Comparison of ENCODE assay signal across 13 cellular contexts in the genomic region with DNA sequence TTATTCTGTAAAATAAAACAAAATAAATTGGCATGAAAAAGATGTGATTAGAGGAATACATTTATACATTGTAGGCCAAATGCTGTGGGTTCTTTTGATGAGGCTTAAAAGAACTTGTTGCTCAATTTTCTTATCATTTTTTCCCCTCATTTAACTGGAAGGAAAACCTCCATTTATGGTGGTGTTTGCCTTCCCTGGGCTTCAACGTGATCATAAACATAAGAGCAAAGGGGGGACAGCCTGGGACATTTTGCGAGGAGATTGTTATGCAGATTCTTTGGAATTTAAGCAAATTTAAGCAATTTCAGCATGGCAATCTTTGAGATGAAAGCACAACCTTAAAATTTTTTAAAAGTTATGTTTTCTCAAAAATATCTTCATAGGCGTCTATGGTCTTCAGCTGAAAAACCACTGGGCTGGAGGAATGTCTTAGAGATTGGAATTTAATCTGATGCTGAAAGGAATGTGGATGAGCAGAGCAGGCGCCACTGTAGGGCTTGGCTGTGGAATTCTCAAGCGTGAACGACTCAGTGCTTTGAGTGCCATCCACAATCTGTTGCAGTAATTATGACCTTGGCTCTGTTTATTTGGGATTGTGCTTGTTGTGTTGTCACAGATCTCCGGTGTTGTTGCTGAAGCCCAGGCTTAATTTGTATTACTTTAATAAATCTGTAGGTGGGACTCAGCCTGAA.
DNase-seq lines count a peak whose midpoint lies in the region; ATAC-seq and TF ChIP-seq lines count a peak whose summit lies in the region.
"Had no signal": no experiment of that assay in that cellular context is flagged by ENCODE, and none has a peak within 500 bp of the region (broad histone marks: within the 10 kb centered on the region; RNA-seq: fewer than 3 reads in every experiment).

No MANE protein-coding gene starts in this region.

- no peak for ATAC-seq in HG02852 (IDR thresholded peaks at IDR 0.05; ENCODE audit: unreplicated experiment)
- ATAC-seq in T-helper 17 cell, result no peak

- H3K27me3 ChIP-seq in HUES48 (ENCODE audit: control insufficient read depth, insufficient read depth, low read length) (no peaks in the 10 kb centered on the region), esophagus squamous epithelium (no peaks in the 10 kb centered on the region)

- H3K27me3 Mint-ChIP-seq in mesothelial cell of epicardium (ENCODE audit: low read depth), result no peaks in the 10 kb centered on the region
- H3K27me3 Mint-ChIP-seq in T-helper 17 cell, result peaks cover 43% of the 10 kb centered on the region
- H3K27me3 Mint-ChIP-seq: CD4-positive, alpha-beta T cell had no signal

- no peak overlapping the region for H3K4me3 ChIP-seq in HUES48 (ENCODE audit: low read depth, low read length)
- no peak overlapping the region for H3K4me3 ChIP-seq in cardiac fibroblast (replicated peaks in 1 of 2; ENCODE audit: low read depth in 2 of 2, low read length in 2 of 2)
- no peak overlapping the region for H3K4me3 ChIP-seq in esophagus squamous epithelium

- H3K36me3 Mint-ChIP-seq in mesothelial cell of epicardium (no peaks in the 10 kb centered on the region), T-helper 17 cell (ENCODE audit: low read depth) (no peaks in the 10 kb centered on the region)
- H3K36me3 Mint-ChIP-seq: brain had no signal

- H3K4me1 Mint-ChIP-seq in mesothelial cell of epicardium (peaks cover 18% of the 10 kb centered on the region), T-helper 17 cell (no peaks in the 10 kb centered on the region)

- no peak overlapping the region for H3K9ac ChIP-seq in HUES48 (ENCODE audit: low read depth, low read length)

- no peak for TF ChIP-seq POLR2A in esophagus squamous epithelium (IDR thresholded peaks at IDR 0.05)

- H3K36me3 ChIP-seq in HUES48 (ENCODE audit: control insufficient read depth, insufficient read depth, low read length) (no peaks in the 10 kb centered on the region), esophagus squamous epithelium (no peaks in the 10 kb centered on the region)

- peaks cover 9% of the 10 kb centered on the region for H3K4me1 ChIP-seq in HUES48 (ENCODE audit: control insufficient read depth, insufficient read depth, low read length)
- H3K4me1 ChIP-seq in esophagus squamous epithelium, result no peaks in the 10 kb centered on the region

- peak overlapping the region; percentile 50 for H3K27ac ChIP-seq in HUES48 (ENCODE audit: low read depth, low read length)
- no peak overlapping the region for H3K27ac ChIP-seq in esophagus squamous epithelium

- H3K4me3 Mint-ChIP-seq in mesothelial cell of epicardium (no peak overlapping the region), T-helper 17 cell (no peak overlapping the region)
- H3K4me3 Mint-ChIP-seq: brain; CD4-positive, alpha-beta T cell had no signal

- TF ChIP-seq CTCF in cardiac fibroblast (IDR thresholded peaks at IDR 0.05; ENCODE audit: low read depth, low read length) (no peak), mesothelial cell of epicardium (IDR thresholded peaks at IDR 0.05; ENCODE audit: unreplicated experiment) (no peak), esophagus squamous epithelium (IDR thresholded peaks at IDR 0.05) (no peak)

- H3K9me3 ChIP-seq in HUES48 (ENCODE audit: control insufficient read depth, insufficient read depth, low read length) (no peaks in the 10 kb centered on the region), esophagus squamous epithelium (no peaks in the 10 kb centered on the region), T-helper 17 cell (ENCODE audit: control insufficient read depth, low read length, poor library complexity, severe bottlenecking) (no peaks in the 10 kb centered on the region)

- peak overlapping the region; percentile 98 for H3K27ac Mint-ChIP-seq in mesothelial cell of epicardium
- no peak overlapping the region for H3K27ac Mint-ChIP-seq in T-helper 17 cell
- H3K27ac Mint-ChIP-seq: brain; CD4-positive, alpha-beta T cell had no signal

- intact Hi-C loops in esophagus squamous epithelium (cut with DNase I), result no loop called here

- DNase-seq in DMS 273 (lab: John Stamatoyannopoulos, UW; ENCODE audit: unreplicated experiment) (peak; percentile 58), cardiac fibroblast (ENCODE audit: low read depth in 2 of 2) (peak; percentile 18 to 47), mesothelial cell of epicardium (ENCODE audit: low spot score in 2 of 2, unreplicated experiment in 2 of 2) (no peak), NCI-H510A treated with DMSO at 0.1 percent for 48 hours (lab: John Stamatoyannopoulos, UW) (no peak), esophagus squamous epithelium (lab: John Stamatoyannopoulos, UW) (no peak), T-helper 17 cell (no peak)
- DNase-seq: activated CD4-positive, CD25-positive, alpha-beta regulatory T cell treated with anti-CD3 and anti-CD28 coated beads, Interleukin-2, amount 50 U/mL, for 72 hours; CD4-positive, alpha-beta T cell; GOT3; NCI-H345 had no signal

- H3K9me3 Mint-ChIP-seq in mesothelial cell of epicardium, result no peaks in the 10 kb centered on the region
- H3K9me3 Mint-ChIP-seq: brain; CD4-positive, alpha-beta T cell had no signal

- 78 to 79% methylated on average over 7 of the region's 7 CpGs for WGBS in esophagus squamous epithelium, 2 donors

Comparison
In these comparisons a context has a peak if more than half of its experiments do, and no peak if none do; other contexts are left out.
1. DNase-seq: peak in DMS 273 (single experiment) and cardiac fibroblast (2 of 2); none in mesothelial cell of epicardium (0 of 2), NCI-H510A treated with DMSO at 0.1 percent for 48 hours (single experiment), esophagus squamous epithelium (single experiment) and T-helper 17 cell (0 of 3).